Comparison of ENCODE assay signal across 10 cellular contexts in the genomic region with DNA sequence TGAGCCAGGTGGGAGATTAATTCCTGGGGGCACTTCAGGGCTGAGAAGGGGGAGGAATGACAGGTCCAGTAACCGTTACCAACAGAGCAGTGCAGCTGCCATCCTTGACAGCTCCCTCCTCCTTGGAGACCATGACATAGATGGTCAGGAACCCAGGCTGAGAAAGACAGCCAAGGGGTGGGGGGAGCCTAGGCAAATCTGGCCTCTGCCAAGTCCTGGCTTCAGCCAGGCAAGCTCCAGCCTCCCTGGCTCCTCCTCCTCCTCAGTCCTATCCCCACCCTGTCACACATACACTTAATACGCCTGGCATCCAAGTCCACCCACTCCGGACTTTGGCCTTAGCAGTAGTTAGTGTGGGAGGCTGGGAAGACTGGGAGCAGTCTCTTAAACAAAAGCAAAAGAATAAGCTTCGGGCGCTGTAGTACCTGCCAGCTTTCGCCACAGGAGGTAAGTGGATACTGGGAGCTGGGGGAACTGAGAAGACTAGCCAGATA. TPM values are rescaled to one million over a fixed set of nuclear protein-coding genes. Genes with fewer than 3 reads are reported as not detected.
DNase-seq lines count a peak whose midpoint lies in the region; ATAC-seq, FAIRE-seq and TF ChIP-seq lines count a peak whose summit lies in the region.
"Had no signal": no experiment of that assay in that cellular context is flagged by ENCODE, and none has a peak within 500 bp of the region (broad histone marks: within the 10 kb centered on the region; RNA-seq: fewer than 3 reads in every experiment).

A gene with protein sequence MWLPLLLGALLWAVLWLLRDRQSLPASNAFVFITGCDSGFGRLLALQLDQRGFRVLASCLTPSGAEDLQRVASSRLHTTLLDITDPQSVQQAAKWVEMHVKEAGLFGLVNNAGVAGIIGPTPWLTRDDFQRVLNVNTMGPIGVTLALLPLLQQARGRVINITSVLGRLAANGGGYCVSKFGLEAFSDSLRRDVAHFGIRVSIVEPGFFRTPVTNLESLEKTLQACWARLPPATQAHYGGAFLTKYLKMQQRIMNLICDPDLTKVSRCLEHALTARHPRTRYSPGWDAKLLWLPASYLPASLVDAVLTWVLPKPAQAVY (plus strand): TSS at position 323 of the 494 bp plus-strand sequence. CDS start 792 bp downstream, outside the sequence.

- peaks cover 13% of the 10 kb centered on the region for H3K79me2 ChIP-seq in GM12878 (ENCODE audit: control insufficient read depth, insufficient read depth, low read length)

- H3K36me3 ChIP-seq in HUES48 (ENCODE audit: control insufficient read depth, insufficient read depth, low read length) (peaks cover 21% of the 10 kb centered on the region), GM12878 (ENCODE audit: control insufficient read depth in 2 of 2, insufficient read depth in 2 of 2, low read length in 1 of 2) (peaks cover 7% of the 10 kb centered on the region in 2 experiments; a peak in 3 of 4 replicates), left lung (peaks cover 0 to 43% of the 10 kb centered on the region in 2 donors)

- no peaks in the 10 kb centered on the region for H3K9me3 ChIP-seq in HUES48 (ENCODE audit: control insufficient read depth, insufficient read depth, low read length)
- no peaks in the 10 kb centered on the region for H3K9me3 ChIP-seq in GM12878 (replicated peaks; ENCODE audit: control insufficient read depth, insufficient read depth, low read length)
- no peaks in the 10 kb centered on the region for H3K9me3 ChIP-seq in left lung

- H3K9ac ChIP-seq in HUES48 (ENCODE audit: low read depth, low read length): no peak within 1 kb of the TSS
- no peak within 1 kb of the TSS for H3K9ac ChIP-seq in GM12878 (ENCODE audit: control insufficient read depth, insufficient read depth, low read length)

- no TSS peak for BruUV-seq in GM12878 (replicated peaks; lab: Mats Ljungman, UMichigan)

- TF ChIP-seq EP300 in GM12878 (IDR thresholded peaks at IDR 0.05; ENCODE audit: borderline replicate concordance in 1 of 2, control insufficient read depth in 1 of 2, low read depth in 2 of 2, low read length in 2 of 2): no peak

- peak within 1 kb of the TSS; percentile 58 for H3K27ac ChIP-seq in HUES48 (ENCODE audit: low read depth, low read length)
- no peak within 1 kb of the TSS for H3K27ac ChIP-seq in GM12878 (ENCODE audit: control insufficient read depth, insufficient read depth)
- H3K27ac ChIP-seq in left lung: peak within 1 kb of the TSS; percentile 8 to 39
- H3K27ac ChIP-seq in substantia nigra (ENCODE audit: low read depth, low read length, poor library complexity, severe bottlenecking): peak within 1 kb of the TSS; percentile 28

- FAIRE-seq in GM12878 (lab: Jason Lieb, UNC): no peak

- CTCF ChIA-PET in GM12878 (lab: Yijun Ruan, JAX): interaction anchor here (0.7 to 11.4 kb wide), 9 partner anchors 10 to 1240 kb away, joined by 3 to 205 read pairs (median 5); a partner anchor contains a TSS

- POLR2A ChIA-PET in GM12878 (lab: Charles Lee): interaction anchor here (0.6 to 2.4 kb wide), 3 partner anchors 10 to 730 kb away, joined by 3 to 10 read pairs (median 3); no protein-coding TSS in a partner anchor

- no peak within 1 kb of the TSS for H2AFZ ChIP-seq in GM12878 (ENCODE audit: control insufficient read depth, low read depth, low read length)

- no peak for TF ChIP-seq RAD21 in GM12878 (IDR thresholded peaks at IDR 0.05; ENCODE audit: insufficient read depth, low read depth, low read length)

- H3K4me1 ChIP-seq in HUES48 (ENCODE audit: control insufficient read depth, insufficient read depth, low read length): peaks cover 21% of the 10 kb centered on the region
- peaks cover 25% of the 10 kb centered on the region for H3K4me1 ChIP-seq in GM12878 (ENCODE audit: control insufficient read depth, insufficient read depth, low read length)
- peaks cover 23 to 76% of the 10 kb centered on the region in 2 donors for H3K4me1 ChIP-seq in left lung

- RAD21 ChIA-PET in GM12878 (lab: Charles Lee; ENCODE audit: unreplicated experiment): interaction anchor here (0.8 to 11.0 kb wide), 3 partner anchors 9 to 38 kb away, joined by 3 to 113 read pairs (median 4); a partner anchor contains a TSS

- no peak for TF ChIP-seq POLR2A in GM12878 (IDR thresholded peaks at IDR 0.05; ENCODE audit: low read depth, low read length)

- 98% methylated on average over 6 of the region's 6 CpGs for WGBS in GM12878 (ENCODE audit: insufficient coverage, insufficient replicate concordance, low lambda C conversion rate, missing lambda C conversion rate)

- H3K4me2 ChIP-seq in GM12878 (ENCODE audit: control insufficient read depth, insufficient read depth): 0 out of 2 replicates have a peak within 1 kb of the TSS, but pooled peaks have one; percentile 100

- DNase-seq in GM12878 (ENCODE audit: low read depth, low spot score): no peak
- DNase-seq in left lung: no peak
- peak in 18 of 49 donors; percentile 16 to 55 (median 38) for DNase-seq in substantia nigra (lab: John Stamatoyannopoulos, UW)
- DNase-seq in NCI-H510A treated with DMSO at 0.1 percent for 48 hours (lab: John Stamatoyannopoulos, UW): no peak
- no peak for DNase-seq in pons (ENCODE audit: low spot score)
- DNase-seq: GOT3, SIG-M5 had no signal

- H4K20me1 ChIP-seq in GM12878 (ENCODE audit: control insufficient read depth, insufficient read depth): no peaks in the 10 kb centered on the region

- SMC1A ChIA-PET in GM12878 (lab: Charles Lee; ENCODE audit: uncharacterized antibody, unreplicated experiment): interaction anchor here (0.9 to 3.5 kb wide), 7 partner anchors 10 to 208 kb away, joined by 3 to 16 read pairs (median 4); no protein-coding TSS in a partner anchor

- H3K27me3 ChIP-seq in HUES48 (ENCODE audit: control insufficient read depth, insufficient read depth, low read length) (no peaks in the 10 kb centered on the region), GM12878 (replicated peaks in 1 of 2; ENCODE audit: control insufficient read depth in 2 of 2, insufficient read depth in 2 of 2, low read length in 1 of 2) (no peaks in the 10 kb centered on the region), left lung (no peaks in the 10 kb centered on the region)

- in situ Hi-C loops in GM12878 (cut with MboI): no loop called here

- H3K4me3 ChIP-seq in HUES48 (ENCODE audit: low read depth, low read length) (no peak within 1 kb of the TSS), GM12878 (no peak within 1 kb of the TSS), left lung (no peak within 1 kb of the TSS)

- no peak for ATAC-seq in GM12878
- no peak for ATAC-seq in left lung
- no peak for ATAC-seq in HG03439 (IDR thresholded peaks at IDR 0.05; ENCODE audit: unreplicated experiment)
- ATAC-seq in GM19452 (IDR thresholded peaks at IDR 0.05; ENCODE audit: unreplicated experiment): no peak

- intact Hi-C loops in GM12878 (cut with micrococcal nuclease; ENCODE audit: unreplicated experiment): no loop called here
- intact Hi-C loops in left lung (cut with DNase I): no loop called here

- TF ChIP-seq CTCF in GM12878 (IDR thresholded peaks at IDR 0.05 in 2 of 3, conservative IDR thresholded peaks at IDR 0.05 in 1 of 3; ENCODE audit: control insufficient read depth in 2 of 3, extremely low read depth in 1 of 3, insufficient read depth in 1 of 3, low read depth in 3 of 3, low read length in 3 of 3) (no peak), left lung (IDR thresholded peaks at IDR 0.05) (no peak)

TF ChIP-seq in GM12878, 131 proteins besides CTCF, POLR2A, EP300 and RAD21:
- TF ChIP-seq ATF7 (IDR thresholded peaks at IDR 0.05; ENCODE audit: low read depth) (no peak), GABPA (IDR thresholded peaks at IDR 0.05; ENCODE audit: low read depth) (no peak), BHLHE40 (IDR thresholded peaks at IDR 0.05; ENCODE audit: borderline replicate concordance in 1 of 2, low read depth in 2 of 2, low read length in 1 of 2) (no peak), RAD51 (IDR thresholded peaks at IDR 0.05) (no peak), BMI1 (IDR thresholded peaks at IDR 0.05; ENCODE audit: borderline replicate concordance) (no peak)
- TF ChIP-seq, protein P1, sequence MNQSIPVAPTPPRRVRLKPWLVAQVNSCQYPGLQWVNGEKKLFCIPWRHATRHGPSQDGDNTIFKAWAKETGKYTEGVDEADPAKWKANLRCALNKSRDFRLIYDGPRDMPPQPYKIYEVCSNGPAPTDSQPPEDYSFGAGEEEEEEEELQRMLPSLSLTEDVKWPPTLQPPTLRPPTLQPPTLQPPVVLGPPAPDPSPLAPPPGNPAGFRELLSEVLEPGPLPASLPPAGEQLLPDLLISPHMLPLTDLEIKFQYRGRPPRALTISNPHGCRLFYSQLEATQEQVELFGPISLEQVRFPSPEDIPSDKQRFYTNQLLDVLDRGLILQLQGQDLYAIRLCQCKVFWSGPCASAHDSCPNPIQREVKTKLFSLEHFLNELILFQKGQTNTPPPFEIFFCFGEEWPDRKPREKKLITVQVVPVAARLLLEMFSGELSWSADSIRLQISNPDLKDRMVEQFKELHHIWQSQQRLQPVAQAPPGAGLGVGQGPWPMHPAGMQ (IDR thresholded peaks at IDR 0.05; ENCODE audit: borderline replicate concordance): no peak
TF ChIP-seq in GM12878: peak in this region for 0.

RNA-seq across cellular contexts. Expression of the gene that starts here (rescaled TPM):
- total RNA-seq in GM12878 (2013; cell fraction: nucleolus; rRNA removed): 24.9 and 25.4 TPM in 2 replicates
- 6.4 and 8.2 TPM in 2 replicates for total RNA-seq in GM12878 (2014; rRNA removed)
- 5.7 and 6.7 TPM in 2 replicates for total RNA-seq in GM12878 (2014; rRNA removed; fragmentation: Illumina TruSeq; extraction: Trizol)
- total RNA-seq in GM12878 (2021): 5.8 and 8.4 TPM in 2 replicates
- 2.2 TPM for polyA plus RNA-seq in GM12878 (2011; ENCODE audit: low read depth)
- polyA plus RNA-seq in GM12878 (2011; rRNA removed): 7.0 and 7.8 TPM in 2 replicates
- 7.5 and 10.6 TPM in 2 replicates for polyA plus RNA-seq in GM12878 (2011; cell fraction: cytosol; rRNA removed)
- 22.2 and 32.5 TPM in 2 replicates for polyA plus RNA-seq in GM12878 (2011; cell fraction: nucleus; rRNA removed)
- polyA plus RNA-seq in GM12878 (2012): 4.6 and 5.0 TPM in 2 replicates
- 5.5 and 7.6 TPM in 2 replicates for polyA plus RNA-seq in GM12878 (2014; fragmentation: Illumina TruSeq; extraction: Trizol)
- polyA plus RNA-seq in GM12878 (2014; fragmentation: Nextera tagmentation; extraction: Ambion mirVana): 1 to 10 TPM; 2.6 to 3.1 TPM
- 11.6 and 11.9 TPM in 2 replicates for polyA plus RNA-seq in GM12878 (2014; rRNA removed)
- 1 to 10 TPM; 5.8 to 7.1 TPM for polyA plus RNA-seq in GM12878 (2016; fragmentation: Nextera tagmentation; extraction: Ambion mirVana)
- polyA minus RNA-seq in GM12878 (2011; rRNA and poly(A)+ RNA removed): 6.7 and 7.7 TPM in 2 replicates
- polyA minus RNA-seq in GM12878 (2011; cell fraction: cytosol; rRNA and poly(A)+ RNA removed): 2.1 TPM in 1 of 2 replicates, not detected in the other
- polyA minus RNA-seq in GM12878 (2011; cell fraction: nucleus; rRNA and poly(A)+ RNA removed): 6.3 and 15.9 TPM in 2 replicates
- 1 to 10 TPM; 4.3 to 5.8 TPM for total RNA-seq in left lung
